ENCODE assay signal across 1 cellular context in genomic region chr12:1575799-1576401, GRCh38.
TF ChIP-seq lines count a peak whose summit lies in the region.

No MANE protein-coding gene starts in this region.

TF ChIP-seq in HEK293, 187 proteins besides CTCF, POLR2A, EP300 and RAD21 (continued from another document and continues in another):
- TF ChIP-seq ZNF555 (tag by site-specific recombination; conservative IDR thresholded peaks at IDR 0.05) = no peak
- no peak for TF ChIP-seq ZNF529 (tag by site-specific recombination; IDR thresholded peaks at IDR 0.05; ENCODE audit: insufficient replicate concordance)
- TF ChIP-seq ZEB2 (tag by site-specific recombination; IDR thresholded peaks at IDR 0.05) = no peak; the same call in 1 of the 2 replicates
- peak; percentile 8; the same call in 1 of the 2 replicates for TF ChIP-seq ZIC2 (tag by site-specific recombination; IDR thresholded peaks at IDR 0.05)
- TF ChIP-seq ZNF449 (tag by site-specific recombination; IDR thresholded peaks at IDR 0.05) = peak; percentile 98
- TF ChIP-seq ZNF488 (tag by site-specific recombination; IDR thresholded peaks at IDR 0.05) = no peak
- no peak for TF ChIP-seq ZSCAN16 (tag by site-specific recombination; IDR thresholded peaks at IDR 0.05)
- no peak for TF ChIP-seq KLF7 (tag by site-specific recombination; IDR thresholded peaks at IDR 0.05; ENCODE audit: borderline replicate concordance)
- TF ChIP-seq ZNF24 (tag by site-specific recombination; IDR thresholded peaks at IDR 0.05) = no peak; the same call in 1 of the 2 replicates
- no peak for TF ChIP-seq ZBTB26 (tag by site-specific recombination; optimal IDR thresholded peaks at IDR 0.05)
- peak; percentile 92 for TF ChIP-seq PRDM6 (tag by site-specific recombination; IDR thresholded peaks at IDR 0.05)
- peak; percentile 97 for TF ChIP-seq WT1 (tag by site-specific recombination; IDR thresholded peaks at IDR 0.05)
- TF ChIP-seq, protein P1, sequence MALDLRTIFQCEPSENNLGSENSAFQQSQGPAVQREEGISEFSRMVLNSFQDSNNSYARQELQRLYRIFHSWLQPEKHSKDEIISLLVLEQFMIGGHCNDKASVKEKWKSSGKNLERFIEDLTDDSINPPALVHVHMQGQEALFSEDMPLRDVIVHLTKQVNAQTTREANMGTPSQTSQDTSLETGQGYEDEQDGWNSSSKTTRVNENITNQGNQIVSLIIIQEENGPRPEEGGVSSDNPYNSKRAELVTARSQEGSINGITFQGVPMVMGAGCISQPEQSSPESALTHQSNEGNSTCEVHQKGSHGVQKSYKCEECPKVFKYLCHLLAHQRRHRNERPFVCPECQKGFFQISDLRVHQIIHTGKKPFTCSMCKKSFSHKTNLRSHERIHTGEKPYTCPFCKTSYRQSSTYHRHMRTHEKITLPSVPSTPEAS (tag by site-specific recombination; IDR thresholded peaks at IDR 0.05) = peak; percentile 28; the same call in 1 of the 2 replicates
- peak; percentile 5; the same call in 1 of the 2 replicates for TF ChIP-seq IKZF3 (tag by site-specific recombination; IDR thresholded peaks at IDR 0.05)
- TF ChIP-seq ZNF48 (tag by site-specific recombination; IDR thresholded peaks at IDR 0.05) = no peak
- TF ChIP-seq ZNF544 (tag by site-specific recombination; IDR thresholded peaks at IDR 0.05) = no peak
- no peak; the same call in 1 of the 2 replicates for TF ChIP-seq ZSCAN30 (tag by site-specific recombination; IDR thresholded peaks at IDR 0.05)
- no peak for TF ChIP-seq ZNF391 (tag by site-specific recombination; IDR thresholded peaks at IDR 0.05; ENCODE audit: borderline replicate concordance, low read depth)
- no peak for TF ChIP-seq ZNF561 (tag by site-specific recombination; IDR thresholded peaks at IDR 0.05; ENCODE audit: borderline replicate concordance)
- peak; percentile 24; the same call in 1 of the 2 replicates for TF ChIP-seq TSHZ1 (tag by site-specific recombination; IDR thresholded peaks at IDR 0.05; ENCODE audit: borderline replicate concordance)
- peak; percentile 92; the same call in 1 of the 2 replicates for TF ChIP-seq ZBTB17 (tag by site-specific recombination; IDR thresholded peaks at IDR 0.05)
- TF ChIP-seq SCRT1 (tag by site-specific recombination; IDR thresholded peaks at IDR 0.05; ENCODE audit: borderline replicate concordance) = peak; percentile 87
- TF ChIP-seq ZNF558 (tag by site-specific recombination; IDR thresholded peaks at IDR 0.05) = no peak
- TF ChIP-seq SP3 (tag by site-specific recombination; IDR thresholded peaks at IDR 0.05) = no peak
- no peak for TF ChIP-seq ZNF416 (tag by site-specific recombination; IDR thresholded peaks at IDR 0.05)
- TF ChIP-seq ZNF624 (tag by site-specific recombination; IDR thresholded peaks at IDR 0.05) = no peak
- no peak for TF ChIP-seq SALL2 (tag by site-specific recombination; IDR thresholded peaks at IDR 0.05; ENCODE audit: borderline replicate concordance)
- no peak for TF ChIP-seq ZNF302 (tag by site-specific recombination; IDR thresholded peaks at IDR 0.05; ENCODE audit: low read depth)
- TF ChIP-seq ZBTB1 (tag by site-specific recombination; IDR thresholded peaks at IDR 0.05) = no peak
- no peak for TF ChIP-seq ZNF707 (tag by site-specific recombination; IDR thresholded peaks at IDR 0.05)
- no peak for TF ChIP-seq ZNF16 (tag by site-specific recombination; IDR thresholded peaks at IDR 0.05; ENCODE audit: low read depth)
- TF ChIP-seq ZNF843 (tag by site-specific recombination; IDR thresholded peaks at IDR 0.05) = peak; percentile 55
- TF ChIP-seq SETDB1 (IDR thresholded peaks at IDR 0.05; ENCODE audit: insufficient read length, low read length) = no peak
- no peak; the same call in 1 of the 2 replicates for TF ChIP-seq ZBTB49 (tag by site-specific recombination; IDR thresholded peaks at IDR 0.05; ENCODE audit: low read depth)
- TF ChIP-seq ZFP3 (tag by site-specific recombination; IDR thresholded peaks at IDR 0.05; ENCODE audit: low read depth) = no peak
- TF ChIP-seq ZNF747 (tag by site-specific recombination; IDR thresholded peaks at IDR 0.05) = no peak
- TF ChIP-seq ZNF18 (tag by site-specific recombination; IDR thresholded peaks at IDR 0.05) = no peak
- no peak for TF ChIP-seq ZNF2 (tag by site-specific recombination; IDR thresholded peaks at IDR 0.05)
- TF ChIP-seq ZFP41 (tag by site-specific recombination; IDR thresholded peaks at IDR 0.05; ENCODE audit: borderline replicate concordance) = no peak
- no peak for TF ChIP-seq ZNF623 (tag by site-specific recombination; IDR thresholded peaks at IDR 0.05)
- no peak for TF ChIP-seq ZNF621 (tag by site-specific recombination; IDR thresholded peaks at IDR 0.05)
- peak; percentile 87 for TF ChIP-seq OSR2 (tag by site-specific recombination; IDR thresholded peaks at IDR 0.05)
- TF ChIP-seq, protein P2, sequence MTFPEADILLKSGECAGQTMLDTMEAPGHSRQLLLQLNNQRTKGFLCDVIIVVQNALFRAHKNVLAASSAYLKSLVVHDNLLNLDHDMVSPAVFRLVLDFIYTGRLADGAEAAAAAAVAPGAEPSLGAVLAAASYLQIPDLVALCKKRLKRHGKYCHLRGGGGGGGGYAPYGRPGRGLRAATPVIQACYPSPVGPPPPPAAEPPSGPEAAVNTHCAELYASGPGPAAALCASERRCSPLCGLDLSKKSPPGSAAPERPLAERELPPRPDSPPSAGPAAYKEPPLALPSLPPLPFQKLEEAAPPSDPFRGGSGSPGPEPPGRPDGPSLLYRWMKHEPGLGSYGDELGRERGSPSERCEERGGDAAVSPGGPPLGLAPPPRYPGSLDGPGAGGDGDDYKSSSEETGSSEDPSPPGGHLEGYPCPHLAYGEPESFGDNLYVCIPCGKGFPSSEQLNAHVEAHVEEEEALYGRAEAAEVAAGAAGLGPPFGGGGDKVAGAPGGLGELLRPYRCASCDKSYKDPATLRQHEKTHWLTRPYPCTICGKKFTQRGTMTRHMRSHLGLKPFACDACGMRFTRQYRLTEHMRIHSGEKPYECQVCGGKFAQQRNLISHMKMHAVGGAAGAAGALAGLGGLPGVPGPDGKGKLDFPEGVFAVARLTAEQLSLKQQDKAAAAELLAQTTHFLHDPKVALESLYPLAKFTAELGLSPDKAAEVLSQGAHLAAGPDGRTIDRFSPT (tag by site-specific recombination; IDR thresholded peaks at IDR 0.05) = no peak
- no peak for TF ChIP-seq ZNF350 (tag by site-specific recombination; IDR thresholded peaks at IDR 0.05)
- TF ChIP-seq FEZF1 (tag by site-specific recombination; IDR thresholded peaks at IDR 0.05) = no peak
- TF ChIP-seq BCL11A (tag by site-specific recombination; IDR thresholded peaks at IDR 0.05; ENCODE audit: low read depth) = no peak
- no peak for TF ChIP-seq ZNF473 (tag by site-specific recombination; IDR thresholded peaks at IDR 0.05)
- TF ChIP-seq ZNF169 (tag by site-specific recombination; IDR thresholded peaks at IDR 0.05) = no peak
- TF ChIP-seq ZNF433 (tag by site-specific recombination; IDR thresholded peaks at IDR 0.05; ENCODE audit: low read depth) = no peak
- TF ChIP-seq ZNF645 (tag by site-specific recombination; IDR thresholded peaks at IDR 0.05) = no peak
